In genomic region chr11:1889941-1890855, GRCh38 we compare ENCODE assay signal across 13 cellular contexts. TPM values are rescaled to one million over a fixed set of nuclear protein-coding genes. Genes with fewer than 3 reads are reported as not detected.
DNase-seq lines count a peak whose midpoint lies in the region; ATAC-seq and TF ChIP-seq lines count a peak whose summit lies in the region.
"Had no signal": no experiment of that assay in that cellular context is flagged by ENCODE, and none has a peak within 500 bp of the region (broad histone marks: within the 10 kb centered on the region; RNA-seq: fewer than 3 reads in every experiment).

No MANE protein-coding gene starts in this region.

- H3K4me3 ChIP-seq in prostate gland = no peak overlapping the region
- H3K4me3 ChIP-seq: tibial nerve had no signal

- POLR2A ChIA-PET in activated naive CD8-positive, alpha-beta T cell treated with anti-CD3 and anti-CD28 coated beads, Interleukin-2, amount 10 ng/mL, durations not matched to agents 7 days and 5 days (lab: Charles Lee) = interaction anchor here (1.5 to 6.4 kb wide), 4 partner anchors 19 to 38 kb away, joined by 3 to 68 read pairs (median 22); partner anchors contain the start of gene LSP1

- H3K4me1 ChIP-seq in prostate gland (replicated peaks) = no peaks in the 10 kb centered on the region

- peaks cover 19% of the 10 kb centered on the region for H3K4me1 Mint-ChIP-seq in CD14-positive monocyte
- H3K4me1 Mint-ChIP-seq in activated naive CD8-positive, alpha-beta T cell treated with anti-CD3 and anti-CD28 coated beads, Interleukin-2, amount 10 ng/mL, durations not matched to agents 7 days and 5 days = peaks cover 34% of the 10 kb centered on the region
- H3K4me1 Mint-ChIP-seq in HFFc6 (ENCODE audit: low read depth) = no peaks in the 10 kb centered on the region

- DNase-seq in CD14-positive monocyte (ENCODE audit: low spot score) = peak; percentile 44
- DNase-seq in GM13976 (ENCODE audit: low spot score) = peak; percentile 37
- peak; percentile 50 for DNase-seq in activated naive CD8-positive, alpha-beta T cell treated with anti-CD3 and anti-CD28 coated beads, Interleukin-2, amount 10 ng/mL, durations not matched to agents 7 days and 5 days
- DNase-seq in posterior vena cava (ENCODE audit: low spot score) = peak; percentile 76
- DNase-seq in prostate gland (ENCODE audit: low spot score) = no peak
- DNase-seq in HFFc6 = no peak
- no peak for DNase-seq in NAMALWA (ENCODE audit: low spot score)
- DNase-seq: DMS153, NCI-H2107, occipital lobe had no signal

- no peaks in the 10 kb centered on the region for H3K36me3 ChIP-seq in prostate gland

- H3K27ac Mint-ChIP-seq in CD14-positive monocyte (peak overlapping the region in 1 of 7 donors; percentile 32), HFFc6 (no peak overlapping the region)
- H3K27ac Mint-ChIP-seq in activated naive CD8-positive, alpha-beta T cell treated with anti-CD3 and anti-CD28 coated beads, Interleukin-2, amount 10 ng/mL, durations not matched to agents 7 days and 5 days = peak overlapping the region; percentile 78

- WGBS in prostate gland = 92% methylated on average over 33 of the region's 33 CpGs

- H3K27ac ChIP-seq in prostate gland = no peak overlapping the region

- no peaks in the 10 kb centered on the region for H3K27me3 ChIP-seq in prostate gland (replicated peaks; ENCODE audit: insufficient read depth)
- H3K27me3 ChIP-seq: tibial nerve had no signal

- peaks cover 0 to 23% (median 7%) of the 10 kb centered on the region in 7 donors for H3K9me3 Mint-ChIP-seq in CD14-positive monocyte
- peaks cover 3% of the 10 kb centered on the region for H3K9me3 Mint-ChIP-seq in activated naive CD8-positive, alpha-beta T cell treated with anti-CD3 and anti-CD28 coated beads, Interleukin-2, amount 10 ng/mL, durations not matched to agents 7 days and 5 days
- H3K9me3 Mint-ChIP-seq in HFFc6 = no peaks in the 10 kb centered on the region

- ATAC-seq in activated naive CD8-positive, alpha-beta T cell treated with anti-CD3 and anti-CD28 coated beads, Interleukin-2, amount 10 ng/mL, durations not matched to agents 7 days and 5 days (ENCODE audit: low read depth) = peak; percentile 15

- peaks cover 18 to 52% (median 27%) of the 10 kb centered on the region in 3 donors for H3K27me3 Mint-ChIP-seq in CD14-positive monocyte (ENCODE audit: low read depth in 3 of 3)
- H3K27me3 Mint-ChIP-seq in activated naive CD8-positive, alpha-beta T cell treated with anti-CD3 and anti-CD28 coated beads, Interleukin-2, amount 10 ng/mL, durations not matched to agents 7 days and 5 days = no peaks in the 10 kb centered on the region
- peaks cover 13% of the 10 kb centered on the region for H3K27me3 Mint-ChIP-seq in HFFc6 (ENCODE audit: insufficient read depth)

- in situ Hi-C loops in GM13976 (cut with MboI; ENCODE audit: low sequenced_read_pairs, unreplicated experiment) = no loop called here

- H3K36me3 Mint-ChIP-seq in CD14-positive monocyte (peaks cover 3% of the 10 kb centered on the region in 2 donors), HFFc6 (ENCODE audit: low read depth) (no peaks in the 10 kb centered on the region)
- peaks cover 32% of the 10 kb centered on the region for H3K36me3 Mint-ChIP-seq in activated naive CD8-positive, alpha-beta T cell treated with anti-CD3 and anti-CD28 coated beads, Interleukin-2, amount 10 ng/mL, durations not matched to agents 7 days and 5 days

- H3K4me3 Mint-ChIP-seq in CD14-positive monocyte (peak overlapping the region in 1 of 2 donors; percentile 30), HFFc6 (no peak overlapping the region)
- peak overlapping the region; percentile 75 for H3K4me3 Mint-ChIP-seq in activated naive CD8-positive, alpha-beta T cell treated with anti-CD3 and anti-CD28 coated beads, Interleukin-2, amount 10 ng/mL, durations not matched to agents 7 days and 5 days

- intact Hi-C loops in CD14-positive monocyte (cut with micrococcal nuclease) (loop anchor here (2.0 to 10.0 kb wide), 4 partner anchors 17 to 265 kb away; partner anchors contain the start of gene KRTAP5-6 (in 1 of the 2)), posterior vena cava (cut with DNase I) (loop anchor here in 1 of 2 donors (10.0 kb wide), 2 partner anchors 55 to 265 kb away; partner anchors contain the start of gene MRPL23), prostate gland (cut with DNase I) (no loop called here)

- H3K9me3 ChIP-seq in prostate gland = no peaks in the 10 kb centered on the region
- H3K9me3 ChIP-seq: tibial nerve had no signal

- TF ChIP-seq POLR2A in prostate gland (IDR thresholded peaks at IDR 0.05) = no peak

- no peak for TF ChIP-seq CTCF in CD14-positive monocyte (IDR thresholded peaks at IDR 0.05)
- no peak for TF ChIP-seq CTCF in GM13976 (IDR thresholded peaks at IDR 0.05; ENCODE audit: borderline replicate concordance, control extremely low read depth, extremely low read depth, insufficient read depth, missing control alignments)
- TF ChIP-seq CTCF in prostate gland (IDR thresholded peaks at IDR 0.05) = no peak
- TF ChIP-seq CTCF in HFFc6 (IDR thresholded peaks at IDR 0.05) = no peak

RNA-seq across cellular contexts. Expression of gene PRR33, which starts 1.5 kb away (rescaled TPM):
- polyA plus RNA-seq in CD14-positive monocyte = not detected
- not detected for total RNA-seq in activated naive CD8-positive, alpha-beta T cell treated with anti-CD3 and anti-CD28 coated beads, Interleukin-2, amount 10 ng/mL, durations not matched to agents 7 days and 5 days
- total RNA-seq in posterior vena cava (under 1 TPM in 1 of 2 donors, not detected in 1; 0.14 TPM), prostate gland (under 1 TPM in 1 of 2 donors, not detected in 1; 0.17 TPM)
- not detected for total RNA-seq in HFFc6 (2021; fragmentation: NEBNext Ultra II Directional; extraction: Animal tissue kit (Norgen Biotek cat#: 25700))
- total RNA-seq: kidney; occipital lobe; T-helper 2 cell treated with Interferon-gamma antibody and Interleukin-4, amounts not matched to agents 100 ng/mL and 5 ng/mL, for 36 hours; tibial nerve had no signal

RNA-seq across cellular contexts. Expression of gene TNNT3, which starts 29.3 kb away (rescaled TPM):
- polyA plus RNA-seq in CD14-positive monocyte = not detected
- total RNA-seq in activated naive CD8-positive, alpha-beta T cell treated with anti-CD3 and anti-CD28 coated beads, Interleukin-2, amount 10 ng/mL, durations not matched to agents 7 days and 5 days = 10 to 100 TPM; 13.7 to 16.7 TPM
- total RNA-seq in posterior vena cava (10 to 100 TPM; 17.9 to 45.3 TPM), prostate gland (1 to 10 TPM; 4.5 to 8.4 TPM)
- total RNA-seq in HFFc6 (2021; fragmentation: NEBNext Ultra II Directional; extraction: Animal tissue kit (Norgen Biotek cat#: 25700)) = not detected

RNA-seq across cellular contexts. Expression of gene LSP1, which starts 37.3 kb away (rescaled TPM):
- 100 to 1,000 TPM; 542 to 646 TPM for polyA plus RNA-seq in CD14-positive monocyte
- total RNA-seq in activated naive CD8-positive, alpha-beta T cell treated with anti-CD3 and anti-CD28 coated beads, Interleukin-2, amount 10 ng/mL, durations not matched to agents 7 days and 5 days = 100 to 1,000 TPM; 438 to 453 TPM
- total RNA-seq in posterior vena cava (100 to 1,000 TPM in 1 of 2 donors, 10 to 100 TPM in 1; 39.1 to 122 TPM), prostate gland (10 to 100 TPM in 1 of 2 donors, 1 to 10 TPM in 1; 6.7 to 11.6 TPM)
- 1 to 10 TPM in 1 of 6 experiments, under 1 TPM in 3, not detected in 2; 0.18 to 2.6 (median 0.27) TPM for total RNA-seq in HFFc6 (2021; fragmentation: NEBNext Ultra II Directional; extraction: Animal tissue kit (Norgen Biotek cat#: 25700))

RNA-seq across cellular contexts. Expression of gene TNNI2, which starts 51.4 kb away (rescaled TPM):
- 10 to 100 TPM; 11.4 to 11.7 TPM for polyA plus RNA-seq in CD14-positive monocyte
- under 1 TPM in 1 of 2 experiments, not detected in 1; 0.67 TPM for total RNA-seq in activated naive CD8-positive, alpha-beta T cell treated with anti-CD3 and anti-CD28 coated beads, Interleukin-2, amount 10 ng/mL, durations not matched to agents 7 days and 5 days
- total RNA-seq in posterior vena cava (1 to 10 TPM; 1.0 to 1.3 TPM), prostate gland (1 to 10 TPM in 1 of 2 donors, not detected in 1; 5.5 TPM)
- total RNA-seq in HFFc6 (2021; fragmentation: NEBNext Ultra II Directional; extraction: Animal tissue kit (Norgen Biotek cat#: 25700)) = not detected
- total RNA-seq: tibial nerve had no signal

RNA-seq across cellular contexts. Expression of gene SYT8, which starts 55.4 kb away (rescaled TPM):
- polyA plus RNA-seq in CD14-positive monocyte = not detected
- not detected for total RNA-seq in activated naive CD8-positive, alpha-beta T cell treated with anti-CD3 and anti-CD28 coated beads, Interleukin-2, amount 10 ng/mL, durations not matched to agents 7 days and 5 days
- total RNA-seq in posterior vena cava (not detected), prostate gland (1 to 10 TPM; 1.7 to 4.1 TPM)
- not detected for total RNA-seq in HFFc6 (2021; fragmentation: NEBNext Ultra II Directional; extraction: Animal tissue kit (Norgen Biotek cat#: 25700))
- total RNA-seq: occipital lobe; T-helper 2 cell treated with Interferon-gamma antibody and Interleukin-4, amounts not matched to agents 100 ng/mL and 5 ng/mL, for 36 hours had no signal

Comparison
In these comparisons a context has a peak if more than half of its experiments do, and no peak if none do; other contexts are left out.
1. DNase-seq: peak in CD14-positive monocyte (single experiment), GM13976 (single experiment), activated naive CD8-positive, alpha-beta T cell treated with anti-CD3 and anti-CD28 coated beads, Interleukin-2, amount 10 ng/mL, durations not matched to agents 7 days and 5 days (single experiment) and posterior vena cava (single experiment); none in prostate gland (single experiment), HFFc6 (single experiment) and NAMALWA (single experiment).
2. RNA of gene TNNT3, which starts 29.3 kb away (total RNA-seq): 17.9 to 45.3 TPM in posterior vena cava, 13.7 to 16.7 TPM in activated naive CD8-positive, alpha-beta T cell treated with anti-CD3 and anti-CD28 coated beads, Interleukin-2, amount 10 ng/mL, durations not matched to agents 7 days and 5 days and 4.5 to 8.4 TPM in prostate gland; not detected in HFFc6; every median in the first group is over 4 times any median in the second.